1 cellular context compared by ENCODE assay signal in the genomic region with DNA sequence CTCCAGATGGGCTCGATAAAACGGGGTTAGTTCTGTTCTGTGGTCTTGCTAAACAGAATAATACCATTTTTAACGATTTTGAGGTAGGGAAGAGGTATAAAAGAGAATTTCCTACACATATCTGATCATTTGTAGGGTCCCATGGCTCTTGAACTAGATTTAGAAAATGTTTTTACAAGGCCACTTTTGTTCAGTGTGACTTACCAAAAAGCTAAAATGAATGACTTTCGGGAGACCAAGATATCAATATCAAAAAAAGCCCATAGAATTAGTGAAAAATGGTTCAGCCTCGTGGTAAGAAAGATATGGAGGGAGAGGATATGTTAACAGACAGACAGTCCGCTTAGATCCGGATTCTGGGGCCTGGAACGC.
TF ChIP-seq lines count a peak whose summit lies in the region.

No MANE protein-coding gene starts in this region.

TF ChIP-seq in HepG2, 621 proteins besides CTCF, POLR2A, EP300 and RAD21:
- TF ChIP-seq, protein P1, sequence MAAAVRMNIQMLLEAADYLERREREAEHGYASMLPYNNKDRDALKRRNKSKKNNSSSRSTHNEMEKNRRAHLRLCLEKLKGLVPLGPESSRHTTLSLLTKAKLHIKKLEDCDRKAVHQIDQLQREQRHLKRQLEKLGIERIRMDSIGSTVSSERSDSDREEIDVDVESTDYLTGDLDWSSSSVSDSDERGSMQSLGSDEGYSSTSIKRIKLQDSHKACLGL (CRISPR knock-in tag; IDR thresholded peaks at IDR 0.05) = no peak
- no peak for TF ChIP-seq TMF1 (CRISPR knock-in tag; IDR thresholded peaks at IDR 0.05; ENCODE audit: low read depth)
- no peak for TF ChIP-seq ZEB1 (IDR thresholded peaks at IDR 0.05; ENCODE audit: insufficient replicate concordance, low read depth)
- TF ChIP-seq, protein P2, sequence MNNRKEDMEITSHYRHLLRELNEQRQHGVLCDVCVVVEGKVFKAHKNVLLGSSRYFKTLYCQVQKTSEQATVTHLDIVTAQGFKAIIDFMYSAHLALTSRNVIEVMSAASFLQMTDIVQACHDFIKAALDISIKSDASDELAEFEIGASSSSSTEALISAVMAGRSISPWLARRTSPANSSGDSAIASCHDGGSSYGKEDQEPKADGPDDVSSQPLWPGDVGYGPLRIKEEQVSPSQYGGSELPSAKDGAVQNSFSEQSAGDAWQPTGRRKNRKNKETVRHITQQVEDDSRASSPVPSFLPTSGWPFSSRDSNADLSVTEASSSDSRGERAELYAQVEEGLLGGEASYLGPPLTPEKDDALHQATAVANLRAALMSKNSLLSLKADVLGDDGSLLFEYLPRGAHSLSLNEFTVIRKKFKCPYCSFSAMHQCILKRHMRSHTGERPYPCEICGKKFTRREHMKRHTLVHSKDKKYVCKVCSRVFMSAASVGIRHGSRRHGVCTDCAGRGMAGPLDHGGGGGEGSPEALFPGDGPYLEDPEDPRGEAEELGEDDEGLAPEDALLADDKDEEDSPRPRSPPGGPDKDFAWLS (CRISPR knock-in tag; IDR thresholded peaks at IDR 0.05; ENCODE audit: borderline replicate concordance) = no peak
- no peak for TF ChIP-seq ZNF619 (CRISPR knock-in tag; IDR thresholded peaks at IDR 0.05)
- no peak for TF ChIP-seq TEAD2 (CRISPR knock-in tag; IDR thresholded peaks at IDR 0.05)
TF ChIP-seq in HepG2: peak in this region for 0.
